Comparison of ENCODE assay signal across 8 cellular contexts in genomic region chr6:149566372-149567193, GRCh38. TPM values are rescaled to one million over a fixed set of nuclear protein-coding genes. Genes with fewer than 3 reads are reported as not detected.
DNase-seq lines count a peak whose midpoint lies in the region; ATAC-seq lines count a peak whose summit lies in the region.

Gene GINM1 (plus strand): TSS chr6:149566375. CDS start chr6:149566415, 40 bp downstream.

- no peaks in the 10 kb centered on the region for H3K9me3 ChIP-seq in effector memory CD4-positive, alpha-beta T cell (ENCODE audit: control insufficient read depth, low read length)
- H3K9me3 ChIP-seq in mesenchymal stem cell (ENCODE audit: control insufficient read depth, low read length) = no peaks in the 10 kb centered on the region

- peak within 1 kb of the TSS; percentile 38 to 86 for H3K14ac ChIP-seq in mesenchymal stem cell (ENCODE audit: low read length in 2 of 2)

- H3K18ac ChIP-seq in mesenchymal stem cell (ENCODE audit: low read depth in 1 of 2, low read length in 2 of 2) = peak within 1 kb of the TSS; percentile 89 to 98

- peak; percentile 68 for DNase-seq in NCI-H82 (lab: John Stamatoyannopoulos, UW)
- no peak for DNase-seq in NCI-H82 treated with DMSO at 0.1 percent for 48 hours (lab: John Stamatoyannopoulos, UW; ENCODE audit: unreplicated experiment)
- DNase-seq in NCI-H226 = peak; percentile 56
- peak; percentile 54 to 60 for DNase-seq in activated CD4-positive, alpha-beta T cell treated with anti-CD3 and anti-CD28 coated beads, Interleukin-2, amount 50 U/mL, for 48 hours
- peak; percentile 15 to 31 (median 21) for DNase-seq in effector memory CD4-positive, alpha-beta T cell
- DNase-seq in mesenchymal stem cell = peak; percentile 60
- peak; percentile 32 to 37 for DNase-seq in stimulated activated CD8-positive, alpha-beta memory T cell treated with anti-CD3 and anti-CD28 coated beads, Interleukin-15, amount 100 ng/mL, for 4 hours (ENCODE audit: low read depth in 2 of 2)

- peaks cover 3% of the 10 kb centered on the region for H3K4me1 ChIP-seq in effector memory CD4-positive, alpha-beta T cell (ENCODE audit: control insufficient read depth, insufficient read depth, low read length, poor library complexity, severe bottlenecking)
- peaks cover 1% of the 10 kb centered on the region for H3K4me1 ChIP-seq in mesenchymal stem cell (ENCODE audit: control insufficient read depth, insufficient read depth, low read depth, low read length)

- H2AK5ac ChIP-seq in mesenchymal stem cell (ENCODE audit: low read length, severe bottlenecking) = no peak within 1 kb of the TSS

- peak; percentile 10 for ATAC-seq in HG02870 (IDR thresholded peaks at IDR 0.05; ENCODE audit: unreplicated experiment)

- H4K8ac ChIP-seq in mesenchymal stem cell (ENCODE audit: low read length) = peak within 1 kb of the TSS; percentile 78

- peak within 1 kb of the TSS; percentile 74 for H2BK5ac ChIP-seq in mesenchymal stem cell (ENCODE audit: low read depth, low read length, poor library complexity, severe bottlenecking)

- peak within 1 kb of the TSS; percentile 59 to 70 for H3K4ac ChIP-seq in mesenchymal stem cell (ENCODE audit: low read depth in 1 of 2, low read length in 2 of 2)

- peak within 1 kb of the TSS; percentile 92 for H2BK120ac ChIP-seq in mesenchymal stem cell (ENCODE audit: low read depth, low read length)

- no peak within 1 kb of the TSS for H2BK12ac ChIP-seq in mesenchymal stem cell (ENCODE audit: low read length in 2 of 2)

- H2AFZ ChIP-seq in mesenchymal stem cell (ENCODE audit: low read depth, low read length) = peak within 1 kb of the TSS; percentile 97

- H3K4me3 ChIP-seq in effector memory CD4-positive, alpha-beta T cell (ENCODE audit: insufficient read depth, low read depth, low read length, poor library complexity, severe bottlenecking) = peak within 1 kb of the TSS; percentile 98
- H3K4me3 ChIP-seq in mesenchymal stem cell (ENCODE audit: insufficient read depth in 1 of 2, low read depth in 1 of 2, low read length in 2 of 2) = peak within 1 kb of the TSS; percentile 92 to 97

- H3K36me3 ChIP-seq in effector memory CD4-positive, alpha-beta T cell (ENCODE audit: control insufficient read depth, insufficient read depth, low read length) = no peaks in the 10 kb centered on the region
- H3K36me3 ChIP-seq in mesenchymal stem cell (ENCODE audit: control insufficient read depth in 1 of 2, insufficient read depth in 2 of 2, low read depth in 1 of 2, low read length in 2 of 2) = no peaks in the 10 kb centered on the region

- H3K9ac ChIP-seq in mesenchymal stem cell (ENCODE audit: low read length) = peak within 1 kb of the TSS; percentile 93

- H4K91ac ChIP-seq in mesenchymal stem cell (ENCODE audit: low read length) = peak within 1 kb of the TSS; percentile 45

- H3K23ac ChIP-seq in mesenchymal stem cell (ENCODE audit: low read length in 2 of 2) = peak within 1 kb of the TSS in 1 of 2 experiments; percentile 95

- H3K27ac ChIP-seq in effector memory CD4-positive, alpha-beta T cell (ENCODE audit: insufficient read depth, low read length, poor library complexity, severe bottlenecking) = peak within 1 kb of the TSS; percentile 93
- peak within 1 kb of the TSS; percentile 70 for H3K27ac ChIP-seq in mesenchymal stem cell (ENCODE audit: low read length, poor library complexity, severe bottlenecking)

- under 1% methylated on average over 68 of the region's 85 CpGs for WGBS in mesenchymal stem cell

- peak within 1 kb of the TSS; percentile 70 for H2BK15ac ChIP-seq in mesenchymal stem cell (ENCODE audit: low read depth, poor library complexity, severe bottlenecking)

- peaks cover 14% of the 10 kb centered on the region for H3K79me1 ChIP-seq in mesenchymal stem cell (replicated peaks; ENCODE audit: low read length, poor library complexity, severe bottlenecking)

- no peaks in the 10 kb centered on the region for H3K27me3 ChIP-seq in effector memory CD4-positive, alpha-beta T cell (replicated peaks; ENCODE audit: control insufficient read depth, insufficient read depth, low read length, poor library complexity, severe bottlenecking)
- H3K27me3 ChIP-seq in mesenchymal stem cell (ENCODE audit: control insufficient read depth in 1 of 2, insufficient read depth in 1 of 2, low read length in 2 of 2) = no peaks in the 10 kb centered on the region

- peak within 1 kb of the TSS; percentile 87 for H3K4me2 ChIP-seq in mesenchymal stem cell (ENCODE audit: low read length, poor library complexity, severe bottlenecking)

RNA-seq across cellular contexts. Expression of gene GINM1, which starts in this region (rescaled TPM):
- polyA plus RNA-seq in mesenchymal stem cell (2013, experiment 1 of 2) = 82.1 TPM
- 81.6 TPM for polyA plus RNA-seq in mesenchymal stem cell (2013, experiment 2 of 2)
